In genomic region chr2:64025741-64026140, GRCh38 we compare ENCODE assay signal across 15 cellular contexts. TPM values are rescaled to one million over a fixed set of nuclear protein-coding genes. Genes with fewer than 3 reads are reported as not detected.
DNase-seq lines count a peak whose midpoint lies in the region; ATAC-seq and TF ChIP-seq lines count a peak whose summit lies in the region.
"Had no signal": no experiment of that assay in that cellular context is flagged by ENCODE, and none has a peak within 500 bp of the region (broad histone marks: within the 10 kb centered on the region; RNA-seq: fewer than 3 reads in every experiment).

No MANE protein-coding gene starts in this region.

- no peaks in the 10 kb centered on the region for H3K27me3 ChIP-seq in colonic mucosa
- H3K27me3 ChIP-seq: testis had no signal

- no peak overlapping the region for H3K27ac Mint-ChIP-seq in activated naive CD4-positive, alpha-beta T cell treated with anti-CD3 and anti-CD28 coated beads, Interleukin-2, amount 50 U/mL, for 24 hours
- H3K27ac Mint-ChIP-seq in activated naive CD4-positive, alpha-beta T cell treated with anti-CD3 and anti-CD28 coated beads for 36 hours = no peak overlapping the region
- H3K27ac Mint-ChIP-seq in T-helper 2 cell treated with Interferon-gamma antibody and Interleukin-4, amounts not matched to agents 5 μg/mL and 100 μg/mL, for 36 hours = peak overlapping the region; percentile 46
- H3K27ac Mint-ChIP-seq in naive thymus-derived CD8-positive, alpha-beta T cell = peak overlapping the region in 6 of 10 donors; percentile 2 to 38 (median 22)
- H3K27ac Mint-ChIP-seq: endodermal cell, GM23338 had no signal

- CTCF ChIA-PET in activated naive CD4-positive, alpha-beta T cell treated with anti-CD3 and anti-CD28 coated beads for 36 hours (lab: Charles Lee) = no interaction called here
- CTCF ChIA-PET in HEK293 (lab: Yijun Ruan, JAX) = no interaction called here

- no peaks in the 10 kb centered on the region for H3K27me3 Mint-ChIP-seq in activated naive CD4-positive, alpha-beta T cell treated with anti-CD3 and anti-CD28 coated beads, Interleukin-2, amount 50 U/mL, for 24 hours
- H3K27me3 Mint-ChIP-seq in activated naive CD4-positive, alpha-beta T cell treated with anti-CD3 and anti-CD28 coated beads for 36 hours (ENCODE audit: low read depth) = no peaks in the 10 kb centered on the region
- H3K27me3 Mint-ChIP-seq in T-helper 2 cell treated with Interferon-gamma antibody and Interleukin-4, amounts not matched to agents 5 μg/mL and 100 μg/mL, for 36 hours (ENCODE audit: low read depth) = peaks cover 3% of the 10 kb centered on the region
- H3K27me3 Mint-ChIP-seq in naive thymus-derived CD8-positive, alpha-beta T cell = no peaks in the 10 kb centered on the region

- POLR2A ChIA-PET in HEK293 (lab: Yijun Ruan, JAX) = no interaction called here
- POLR2A ChIA-PET in naive thymus-derived CD8-positive, alpha-beta T cell (lab: Charles Lee) = no interaction called here

- no peak for DNase-seq in activated naive CD4-positive, alpha-beta T cell treated with anti-CD3 and anti-CD28 coated beads for 36 hours
- no peak for DNase-seq in T-helper 2 cell treated with Interferon-gamma antibody and Interleukin-4, amounts not matched to agents 5 μg/mL and 100 μg/mL, for 36 hours (ENCODE audit: low spot score)
- peak in 3 of 10 donors; percentile 28 to 41 (median 39) for DNase-seq in naive thymus-derived CD8-positive, alpha-beta T cell
- DNase-seq in coronary artery (ENCODE audit: low spot score) (no peak), NCI-H1092 treated with DMSO at 0.1 percent for 48 hours (lab: John Stamatoyannopoulos, UW) (no peak), colonic mucosa (no peak)
- DNase-seq: activated CD8-positive, alpha-beta memory T cell treated with anti-CD3 and anti-CD28 coated beads for 24 hours; activated effector memory CD4-positive, alpha-beta T cell treated with Interleukin-2 at 50 U/mL for 16 hours; endodermal cell; head of caudate nucleus; Right ventricle myocardium superior; testis had no signal

- H3K4me1 ChIP-seq in HEK293 (ENCODE audit: control insufficient read depth, insufficient read depth, low read length) (no peaks in the 10 kb centered on the region), colonic mucosa (no peaks in the 10 kb centered on the region)
- H3K4me1 ChIP-seq: testis had no signal

- no peak for TF ChIP-seq CTCF in HEK293 (tag by site-specific recombination; IDR thresholded peaks at IDR 0.05)
- no peak for TF ChIP-seq CTCF in coronary artery (IDR thresholded peaks at IDR 0.05)
- no peak for TF ChIP-seq CTCF in colonic mucosa (IDR thresholded peaks at IDR 0.05)

- H3K4me1 Mint-ChIP-seq in activated naive CD4-positive, alpha-beta T cell treated with anti-CD3 and anti-CD28 coated beads, Interleukin-2, amount 50 U/mL, for 24 hours = peaks cover 35% of the 10 kb centered on the region
- H3K4me1 Mint-ChIP-seq in activated naive CD4-positive, alpha-beta T cell treated with anti-CD3 and anti-CD28 coated beads for 36 hours (ENCODE audit: low read depth) = peaks cover 23% of the 10 kb centered on the region
- H3K4me1 Mint-ChIP-seq in T-helper 2 cell treated with Interferon-gamma antibody and Interleukin-4, amounts not matched to agents 5 μg/mL and 100 μg/mL, for 36 hours (ENCODE audit: low read depth) = peaks cover 21% of the 10 kb centered on the region
- H3K4me1 Mint-ChIP-seq in naive thymus-derived CD8-positive, alpha-beta T cell = peaks cover 6 to 24% (median 20%) of the 10 kb centered on the region in 4 donors

- H3K4me3 ChIP-seq in HEK293 (ENCODE audit: low read depth, low read length) = no peak overlapping the region
- no peak overlapping the region for H3K4me3 ChIP-seq in coronary artery
- H3K4me3 ChIP-seq in colonic mucosa = no peak overlapping the region
- H3K4me3 ChIP-seq: GM23338, testis had no signal

- intact Hi-C loops in activated naive CD4-positive, alpha-beta T cell treated with anti-CD3 and anti-CD28 coated beads for 36 hours (cut with micrococcal nuclease) = no loop called here
- intact Hi-C loops in colonic mucosa (cut with DNase I) = no loop called here

- H3K4me3 Mint-ChIP-seq in activated naive CD4-positive, alpha-beta T cell treated with anti-CD3 and anti-CD28 coated beads, Interleukin-2, amount 50 U/mL, for 24 hours = peak overlapping the region; percentile 58
- H3K4me3 Mint-ChIP-seq in activated naive CD4-positive, alpha-beta T cell treated with anti-CD3 and anti-CD28 coated beads for 36 hours = no peak overlapping the region
- peak overlapping the region; percentile 58 for H3K4me3 Mint-ChIP-seq in T-helper 2 cell treated with Interferon-gamma antibody and Interleukin-4, amounts not matched to agents 5 μg/mL and 100 μg/mL, for 36 hours
- peak overlapping the region in 8 of 10 donors; percentile 3 to 62 (median 21) for H3K4me3 Mint-ChIP-seq in naive thymus-derived CD8-positive, alpha-beta T cell
- H3K4me3 Mint-ChIP-seq: endodermal cell, GM23338 had no signal

- peak; percentile 95 to 99 for ATAC-seq in naive thymus-derived CD8-positive, alpha-beta T cell
- ATAC-seq: GM23338 had no signal

- H3K9me3 ChIP-seq in HEK293 (ENCODE audit: control insufficient read depth, insufficient read depth, low read depth, low read length) (no peaks in the 10 kb centered on the region), colonic mucosa (no peaks in the 10 kb centered on the region)
- H3K9me3 ChIP-seq: testis had no signal

- H3K36me3 Mint-ChIP-seq in activated naive CD4-positive, alpha-beta T cell treated with anti-CD3 and anti-CD28 coated beads, Interleukin-2, amount 50 U/mL, for 24 hours = no peaks in the 10 kb centered on the region
- H3K36me3 Mint-ChIP-seq in activated naive CD4-positive, alpha-beta T cell treated with anti-CD3 and anti-CD28 coated beads for 36 hours (ENCODE audit: low read depth) = no peaks in the 10 kb centered on the region
- H3K36me3 Mint-ChIP-seq in T-helper 2 cell treated with Interferon-gamma antibody and Interleukin-4, amounts not matched to agents 5 μg/mL and 100 μg/mL, for 36 hours (ENCODE audit: low read depth) = peaks cover 2% of the 10 kb centered on the region
- no peaks in the 10 kb centered on the region for H3K36me3 Mint-ChIP-seq in naive thymus-derived CD8-positive, alpha-beta T cell

- H3K36me3 ChIP-seq in HEK293 (ENCODE audit: control insufficient read depth in 2 of 2, insufficient read depth in 1 of 2, low read length in 2 of 2) = no peaks in the 10 kb centered on the region
- H3K36me3 ChIP-seq in colonic mucosa = no peaks in the 10 kb centered on the region

- no peak overlapping the region for H3K27ac ChIP-seq in HEK293 (ENCODE audit: extremely low read depth, low read depth, low read length)
- no peak overlapping the region for H3K27ac ChIP-seq in coronary artery
- H3K27ac ChIP-seq in colonic mucosa = no peak overlapping the region
- H3K27ac ChIP-seq: testis had no signal

- H3K9ac ChIP-seq in colonic mucosa (ENCODE audit: low read depth in 2 of 2, low read length in 2 of 2) = no peak overlapping the region

- no peaks in the 10 kb centered on the region for H3K9me3 Mint-ChIP-seq in activated naive CD4-positive, alpha-beta T cell treated with anti-CD3 and anti-CD28 coated beads, Interleukin-2, amount 50 U/mL, for 24 hours
- H3K9me3 Mint-ChIP-seq in activated naive CD4-positive, alpha-beta T cell treated with anti-CD3 and anti-CD28 coated beads for 36 hours = no peaks in the 10 kb centered on the region
- H3K9me3 Mint-ChIP-seq in T-helper 2 cell treated with Interferon-gamma antibody and Interleukin-4, amounts not matched to agents 5 μg/mL and 100 μg/mL, for 36 hours = no peaks in the 10 kb centered on the region
- no peaks in the 10 kb centered on the region for H3K9me3 Mint-ChIP-seq in naive thymus-derived CD8-positive, alpha-beta T cell
- H3K9me3 Mint-ChIP-seq: endodermal cell, GM23338 had no signal

TF ChIP-seq in HEK293, 187 proteins besides CTCF, POLR2A, EP300 and RAD21:
- TF ChIP-seq, protein P1, sequence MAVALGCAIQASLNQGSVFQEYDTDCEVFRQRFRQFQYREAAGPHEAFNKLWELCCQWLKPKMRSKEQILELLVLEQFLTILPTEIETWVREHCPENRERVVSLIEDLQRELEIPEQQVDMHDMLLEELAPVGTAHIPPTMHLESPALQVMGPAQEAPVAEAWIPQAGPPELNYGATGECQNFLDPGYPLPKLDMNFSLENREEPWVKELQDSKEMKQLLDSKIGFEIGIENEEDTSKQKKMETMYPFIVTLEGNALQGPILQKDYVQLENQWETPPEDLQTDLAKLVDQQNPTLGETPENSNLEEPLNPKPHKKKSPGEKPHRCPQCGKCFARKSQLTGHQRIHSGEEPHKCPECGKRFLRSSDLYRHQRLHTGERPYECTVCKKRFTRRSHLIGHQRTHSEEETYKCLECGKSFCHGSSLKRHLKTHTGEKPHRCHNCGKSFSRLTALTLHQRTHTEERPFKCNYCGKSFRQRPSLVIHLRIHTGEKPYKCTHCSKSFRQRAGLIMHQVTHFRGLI (tag by site-specific recombination; IDR thresholded peaks at IDR 0.05) = no peak
- TF ChIP-seq ZNF596 (tag by site-specific recombination; IDR thresholded peaks at IDR 0.05) (peak; percentile 84), ZXDB (tag by site-specific recombination; IDR thresholded peaks at IDR 0.05) (no peak), ZNF133 (tag by site-specific recombination; IDR thresholded peaks at IDR 0.05) (no peak)

RNA-seq across cellular contexts. Expression of gene VPS54, which starts 6.5 kb away (rescaled TPM):
- total RNA-seq in activated naive CD4-positive, alpha-beta T cell treated with anti-CD3 and anti-CD28 coated beads for 36 hours = 1 to 10 TPM; 7.0 to 7.7 TPM
- total RNA-seq in naive thymus-derived CD8-positive, alpha-beta T cell = 10 to 100 TPM; 12.7 to 13.5 TPM
- 1 to 10 TPM; 3.9 to 9.6 (median 4.1) TPM for polyA plus RNA-seq in naive thymus-derived CD8-positive, alpha-beta T cell
- total RNA-seq in colonic mucosa = 10 to 100 TPM; 16.2 to 22.5 TPM

Comparison
In these comparisons a context has a peak if more than half of its experiments do, and no peak if none do; other contexts are left out.
1. H3K27ac Mint-ChIP-seq: peak in T-helper 2 cell treated with Interferon-gamma antibody and Interleukin-4, amounts not matched to agents 5 μg/mL and 100 μg/mL, for 36 hours (single experiment) and naive thymus-derived CD8-positive, alpha-beta T cell (6 of 10); none in activated naive CD4-positive, alpha-beta T cell treated with anti-CD3 and anti-CD28 coated beads, Interleukin-2, amount 50 U/mL, for 24 hours (single experiment) and activated naive CD4-positive, alpha-beta T cell treated with anti-CD3 and anti-CD28 coated beads for 36 hours (single experiment).